In the genomic region with DNA sequence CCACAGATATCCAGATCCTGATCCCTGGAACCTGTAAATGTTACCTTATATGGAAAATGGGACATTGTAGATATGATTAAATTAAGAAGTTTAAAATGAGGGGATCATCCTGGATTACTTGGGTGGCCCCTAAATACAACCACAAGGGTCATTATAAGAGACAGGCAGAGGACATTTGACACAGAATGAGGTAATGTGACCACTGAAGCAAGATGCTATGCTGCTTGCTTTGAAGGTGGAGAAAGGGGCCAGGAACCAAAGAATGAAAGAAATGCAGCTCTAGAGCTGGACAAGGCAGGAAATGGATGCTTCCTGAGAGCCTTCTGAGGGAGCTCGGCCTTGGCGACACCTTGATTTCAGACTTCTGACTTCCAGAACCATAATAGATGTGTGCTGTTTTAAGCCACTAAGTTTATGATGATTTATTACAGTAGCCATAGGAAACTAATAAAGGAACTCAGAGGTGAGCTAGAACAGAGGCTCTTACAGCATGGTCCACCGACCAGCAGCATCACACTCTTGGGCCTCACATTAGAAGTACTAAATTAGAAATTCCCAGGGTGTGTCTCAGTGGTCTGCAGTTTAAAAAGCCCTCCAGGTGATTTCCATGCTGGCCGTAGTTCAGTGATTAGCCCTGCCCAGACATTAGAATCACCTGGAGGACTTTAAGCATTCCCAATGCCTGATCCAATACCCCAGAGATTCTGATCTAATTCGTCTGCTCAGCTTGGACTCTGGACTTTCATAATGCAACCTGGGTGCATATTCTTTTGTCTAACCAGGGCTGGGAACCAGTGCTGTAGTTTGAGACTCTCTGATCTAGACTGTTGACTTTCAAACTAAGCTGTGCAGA, we compare ENCODE assay signal across 18 cellular contexts.
"Had no signal": no experiment of that assay in that cellular context is flagged by ENCODE, and none has a peak within 500 bp of the region (broad histone marks: within the 10 kb centered on the region; RNA-seq: fewer than 3 reads in every experiment).

No MANE protein-coding gene starts in this region.

- H3K9me3 ChIP-seq: body of pancreas, gastroesophageal sphincter, heart right ventricle, sigmoid colon, tibial artery had no signal

- H3K27ac ChIP-seq: body of pancreas, gastroesophageal sphincter, heart right ventricle, sigmoid colon, SK-N-MC, tibial artery had no signal

- DNase-seq: activated CD4-positive, alpha-beta memory T cell treated with anti-CD3 and anti-CD28 coated beads, Interleukin-2, amount 10 ng/mL, durations not matched to agents 7 days and 5 days; activated gamma-delta T cell; activated T-cell treated with anti-CD3 and anti-CD28 coated beads, Interleukin-2, amount 50 U/mL, for 24 hours; amniotic stem cell; body of pancreas; central memory CD4-positive, alpha-beta T cell; heart right ventricle; left colon; nephron progenitor cell; sigmoid colon; stimulated activated CD4-positive, alpha-beta T cell treated with anti-CD3 and anti-CD28 coated beads, Interleukin-12 subunit alpha, Interleukin-12 subunit beta, amount 100 ng/mL, for 4 hours; stimulated activated CD4-positive, alpha-beta T cell treated with anti-CD3 and anti-CD28 coated beads, Interleukin-2, amount 100 ng/mL, for 24 hours; T-cell; T-helper 9 cell; tibial artery had no signal

- H3K4me3 Mint-ChIP-seq: activated CD4-positive, alpha-beta memory T cell treated with anti-CD3 and anti-CD28 coated beads, Interleukin-2, amount 10 ng/mL, durations not matched to agents 7 days and 5 days; activated naive CD8-positive, alpha-beta T cell; activated T-cell treated with anti-CD3 and anti-CD28 coated beads, Interleukin-2, amount 50 U/mL, for 24 hours; nephron progenitor cell; T-cell had no signal

- H3K27ac Mint-ChIP-seq: activated CD4-positive, alpha-beta memory T cell treated with anti-CD3 and anti-CD28 coated beads, Interleukin-2, amount 10 ng/mL, durations not matched to agents 7 days and 5 days; activated naive CD8-positive, alpha-beta T cell; activated T-cell treated with anti-CD3 and anti-CD28 coated beads, Interleukin-2, amount 50 U/mL, for 24 hours; nephron progenitor cell; T-cell had no signal

- H3K27me3 Mint-ChIP-seq: activated CD4-positive, alpha-beta memory T cell treated with anti-CD3 and anti-CD28 coated beads, Interleukin-2, amount 10 ng/mL, durations not matched to agents 7 days and 5 days; activated naive CD8-positive, alpha-beta T cell; activated T-cell treated with anti-CD3 and anti-CD28 coated beads, Interleukin-2, amount 50 U/mL, for 24 hours; T-cell had no signal

- H3K4me3 ChIP-seq: body of pancreas, gastroesophageal sphincter, heart right ventricle, sigmoid colon, SK-N-MC, tibial artery had no signal

- ATAC-seq: body of pancreas, gastroesophageal sphincter, left colon, T-cell had no signal

- H3K36me3 Mint-ChIP-seq: activated naive CD8-positive, alpha-beta T cell; T-cell had no signal

- H3K27me3 ChIP-seq: body of pancreas, gastroesophageal sphincter, heart right ventricle, sigmoid colon, tibial artery had no signal

- H3K4me1 Mint-ChIP-seq: activated CD4-positive, alpha-beta memory T cell treated with anti-CD3 and anti-CD28 coated beads, Interleukin-2, amount 10 ng/mL, durations not matched to agents 7 days and 5 days had no signal

- H3K36me3 ChIP-seq: gastroesophageal sphincter, heart right ventricle, sigmoid colon, tibial artery had no signal

- H3K9me3 Mint-ChIP-seq: activated CD4-positive, alpha-beta memory T cell treated with anti-CD3 and anti-CD28 coated beads, Interleukin-2, amount 10 ng/mL, durations not matched to agents 7 days and 5 days; activated T-cell treated with anti-CD3 and anti-CD28 coated beads, Interleukin-2, amount 50 U/mL, for 24 hours; nephron progenitor cell; T-cell had no signal
